In the genomic region with DNA sequence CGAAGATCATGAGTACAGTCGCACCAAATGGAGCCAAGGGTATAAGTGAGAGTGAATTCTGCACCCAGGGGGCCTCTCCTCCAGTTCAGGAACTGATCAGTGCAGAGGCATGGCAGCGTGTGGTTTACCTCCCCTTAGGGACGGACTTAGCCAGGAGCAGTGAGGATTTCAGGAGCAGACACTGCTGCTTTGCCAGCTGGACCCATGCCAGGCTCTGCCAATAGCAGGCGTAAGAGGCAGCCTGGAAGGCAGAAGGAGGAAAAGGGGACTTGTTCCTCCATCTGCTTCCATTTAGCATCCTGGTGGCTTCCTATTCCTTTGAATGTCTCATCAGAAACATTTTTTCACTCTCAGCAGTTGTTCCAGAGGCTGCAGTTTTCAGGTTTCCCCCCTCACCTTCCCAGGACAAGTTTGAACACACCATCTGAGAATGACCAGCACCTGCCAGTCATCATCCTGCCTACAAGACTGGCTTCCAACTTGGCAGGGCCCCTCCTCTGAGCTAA, we compare ENCODE assay signal across 11 cellular contexts.
A peak's percentile ranks its signal among the peaks of the same experiment; 100 is the strongest.
DNase-seq lines count a peak whose midpoint lies in the region; ATAC-seq, FAIRE-seq and TF ChIP-seq lines count a peak whose summit lies in the region.
"Had no signal": no experiment of that assay in that cellular context is flagged by ENCODE, and none has a peak within 500 bp of the region (broad histone marks: within the 10 kb centered on the region; RNA-seq: fewer than 3 reads in every experiment).

No MANE protein-coding gene starts in this region.

- H4K20me1 ChIP-seq in endothelial cell of umbilical vein (replicated peaks; ENCODE audit: control insufficient read depth, extremely low read depth, insufficient read depth, low read length) (no peaks in the 10 kb centered on the region), osteoblast (ENCODE audit: insufficient read depth, low read length) (no peaks in the 10 kb centered on the region)

- H3K27ac ChIP-seq in endothelial cell of umbilical vein (ENCODE audit: insufficient read depth, low read depth, low read length) (no peak overlapping the region), ovary (no peak overlapping the region), brain microvascular endothelial cell (no peak overlapping the region), osteoblast (ENCODE audit: low read depth, low read length) (no peak overlapping the region)

- no peak for TF ChIP-seq POLR2A in endothelial cell of umbilical vein (IDR thresholded peaks at IDR 0.05; ENCODE audit: low read depth, low read length)
- TF ChIP-seq POLR2A in ovary (IDR thresholded peaks at IDR 0.05), result no peak

- H3K9ac ChIP-seq in endothelial cell of umbilical vein (replicated peaks; ENCODE audit: extremely low read depth, insufficient read depth, low read length), result no peak overlapping the region

- no TSS peak for BruUV-seq in endothelial cell of umbilical vein (replicated peaks; lab: Mats Ljungman, UMichigan)

- no peak overlapping the region for H2AFZ ChIP-seq in endothelial cell of umbilical vein (ENCODE audit: low read depth, low read length)
- no peak overlapping the region for H2AFZ ChIP-seq in osteoblast (ENCODE audit: low read length)

- H3K36me3 ChIP-seq in endothelial cell of umbilical vein (ENCODE audit: control insufficient read depth in 2 of 2, extremely low read depth in 1 of 2, insufficient read depth in 2 of 2, low read length in 2 of 2) (no peaks in the 10 kb centered on the region), ovary (no peaks in the 10 kb centered on the region), brain microvascular endothelial cell (replicated peaks) (no peaks in the 10 kb centered on the region), osteoblast (ENCODE audit: insufficient read depth, low read length) (no peaks in the 10 kb centered on the region)

- H3K4me1 ChIP-seq in endothelial cell of umbilical vein (ENCODE audit: control insufficient read depth, extremely low read depth, insufficient read depth, low read length), result peaks cover 19% of the 10 kb centered on the region
- no peaks in the 10 kb centered on the region for H3K4me1 ChIP-seq in ovary (ENCODE audit: insufficient read depth)
- H3K4me1 ChIP-seq in osteoblast (ENCODE audit: insufficient read depth, low read length), result peaks cover 12% of the 10 kb centered on the region

- no peaks in the 10 kb centered on the region for H3K9me1 ChIP-seq in endothelial cell of umbilical vein (replicated peaks; ENCODE audit: control insufficient read depth, extremely low read depth, insufficient read depth, low read length)

- H3K9me3 ChIP-seq in endothelial cell of umbilical vein (replicated peaks; ENCODE audit: control insufficient read depth, insufficient read depth, low read length) (no peaks in the 10 kb centered on the region), ovary (no peaks in the 10 kb centered on the region), osteoblast (ENCODE audit: low read depth, low read length) (no peaks in the 10 kb centered on the region)

- POLR2A ChIA-PET in endothelial cell of umbilical vein (lab: Charles Lee), result no interaction called here

- CTCF ChIA-PET in endothelial cell of umbilical vein (lab: Charles Lee), result no interaction called here

- TF ChIP-seq EP300 in ovary (IDR thresholded peaks at IDR 0.05), result no peak

- H3K27me3 ChIP-seq in endothelial cell of umbilical vein (ENCODE audit: control insufficient read depth in 2 of 2, insufficient read depth in 2 of 2, low read length in 2 of 2), result no peaks in the 10 kb centered on the region
- H3K27me3 ChIP-seq in ovary, result no peaks in the 10 kb centered on the region
- H3K27me3 ChIP-seq in brain microvascular endothelial cell (replicated peaks), result no peaks in the 10 kb centered on the region
- no peaks in the 10 kb centered on the region for H3K27me3 ChIP-seq in osteoblast (ENCODE audit: insufficient read depth, low read length)

- dilution Hi-C loops in endothelial cell of umbilical vein (cut with MboI; ENCODE audit: extremely low pct_ligation_motif_present, low sequenced_read_pairs), result no loop called here

- WGBS in ovary, 3 donors, result 70 to 74% (median 73%) methylated on average over 5 of the region's 5 CpGs

- intact Hi-C loops in endothelial cell of umbilical vein (cut with micrococcal nuclease), result loop anchor here (5.0 kb wide), 2 partner anchors 267 to 337 kb away; partner anchors contain the start of gene RASSF8
- intact Hi-C loops in ovary (cut with DNase I), result no loop called here

- FAIRE-seq in endothelial cell of umbilical vein (lab: Jason Lieb, UNC), result peak; percentile 60

- H3K4me3 ChIP-seq in endothelial cell of umbilical vein (replicated peaks in 1 of 3; ENCODE audit: insufficient read depth in 1 of 3, low read depth in 1 of 3, low read length in 3 of 3) (no peak overlapping the region), ovary (no peak overlapping the region), brain microvascular endothelial cell (ENCODE audit: low read depth, low read length) (no peak overlapping the region), osteoblast (ENCODE audit: insufficient read depth, low read length) (no peak overlapping the region)

- DNase-seq in DMS53 treated with DMSO at 0.1 percent for 48 hours (lab: John Stamatoyannopoulos, UW; ENCODE audit: unreplicated experiment), result peak; percentile 71
- peak; percentile 8 for DNase-seq in NCI-H2196 treated with DMSO at 0.1 percent for 48 hours (lab: John Stamatoyannopoulos, UW; ENCODE audit: unreplicated experiment)
- peak; percentile 58 for DNase-seq in endothelial cell of umbilical vein (ENCODE audit: low read depth, low spot score)
- peak in 4 of 5 donors; percentile 15 to 53 (median 32) for DNase-seq in ovary
- DNase-seq in brain microvascular endothelial cell, result no peak
- DNase-seq in COLO829 (ENCODE audit: low spot score), result no peak
- DNase-seq in osteoblast (ENCODE audit: insufficient read length, low spot score, missing footprints), result no peak
- DNase-seq: activated CD8-positive, alpha-beta memory T cell treated with anti-CD3 and anti-CD28 coated beads, Interleukin-2, amount 50 U/mL, for 4 hours; naive B cell; NCI-H1930 had no signal

- no peaks in the 10 kb centered on the region for H3K79me2 ChIP-seq in endothelial cell of umbilical vein (ENCODE audit: control insufficient read depth, insufficient read depth, low read length)
- no peaks in the 10 kb centered on the region for H3K79me2 ChIP-seq in osteoblast (ENCODE audit: insufficient read depth, low read length)

- no peak overlapping the region for H3K4me2 ChIP-seq in endothelial cell of umbilical vein (ENCODE audit: insufficient read depth, low read length)
- H3K4me2 ChIP-seq in osteoblast (ENCODE audit: insufficient read depth, low read length), result no peak overlapping the region

- ATAC-seq in GM21447 (IDR thresholded peaks at IDR 0.05; ENCODE audit: unreplicated experiment), result no peak

- TF ChIP-seq CTCF in endothelial cell of umbilical vein (IDR thresholded peaks at IDR 0.05; ENCODE audit: extremely low read depth in 1 of 2, insufficient read depth in 1 of 2, low read depth in 1 of 2, low read length in 2 of 2) (no peak), ovary (IDR thresholded peaks at IDR 0.05) (no peak), brain microvascular endothelial cell (IDR thresholded peaks at IDR 0.05; ENCODE audit: low read depth, low read length, missing control alignments) (no peak), osteoblast (IDR thresholded peaks at IDR 0.05; ENCODE audit: extremely low read depth, low read depth, low read length) (no peak)

- in situ Hi-C loops in brain microvascular endothelial cell (cut with HindIII; ENCODE audit: low pct_ligation_motif_present, low sequenced_read_pairs), result no loop called here

TF ChIP-seq in endothelial cell of umbilical vein, 7 proteins besides CTCF, POLR2A, EP300 and RAD21:
- TF ChIP-seq EZH2 (IDR thresholded peaks at IDR 0.05; ENCODE audit: borderline replicate concordance, low read depth, low read length, severe bottlenecking), result no peak
- TF ChIP-seq GATA2 (IDR thresholded peaks at IDR 0.05; ENCODE audit: insufficient read depth, insufficient read length, low read depth, low read length), result no peak
- TF ChIP-seq MYC (IDR thresholded peaks at IDR 0.05; ENCODE audit: low read depth, low read length), result no peak
- TF ChIP-seq POLR2AphosphoS5 (IDR thresholded peaks at IDR 0.05; ENCODE audit: insufficient read depth, low read depth, low read length), result no peak
- TF ChIP-seq FOS (IDR thresholded peaks at IDR 0.05; ENCODE audit: borderline replicate concordance, insufficient read depth, low read length), result no peak
- no peak for TF ChIP-seq MAX (IDR thresholded peaks at IDR 0.05; ENCODE audit: insufficient read depth, insufficient read length)
- TF ChIP-seq JUN (IDR thresholded peaks at IDR 0.05; ENCODE audit: borderline replicate concordance, insufficient read depth, insufficient read length, low read depth), result no peak
TF ChIP-seq in endothelial cell of umbilical vein: peak in this region for 0.

Comparison
In these comparisons a context has a peak if more than half of its experiments do, and no peak if none do; other contexts are left out.
1. DNase-seq: peak in DMS53 treated with DMSO at 0.1 percent for 48 hours (single experiment), NCI-H2196 treated with DMSO at 0.1 percent for 48 hours (single experiment), endothelial cell of umbilical vein (single experiment) and ovary (4 of 5); none in brain microvascular endothelial cell (single experiment), COLO829 (single experiment) and osteoblast (single experiment).